In the genomic region with DNA sequence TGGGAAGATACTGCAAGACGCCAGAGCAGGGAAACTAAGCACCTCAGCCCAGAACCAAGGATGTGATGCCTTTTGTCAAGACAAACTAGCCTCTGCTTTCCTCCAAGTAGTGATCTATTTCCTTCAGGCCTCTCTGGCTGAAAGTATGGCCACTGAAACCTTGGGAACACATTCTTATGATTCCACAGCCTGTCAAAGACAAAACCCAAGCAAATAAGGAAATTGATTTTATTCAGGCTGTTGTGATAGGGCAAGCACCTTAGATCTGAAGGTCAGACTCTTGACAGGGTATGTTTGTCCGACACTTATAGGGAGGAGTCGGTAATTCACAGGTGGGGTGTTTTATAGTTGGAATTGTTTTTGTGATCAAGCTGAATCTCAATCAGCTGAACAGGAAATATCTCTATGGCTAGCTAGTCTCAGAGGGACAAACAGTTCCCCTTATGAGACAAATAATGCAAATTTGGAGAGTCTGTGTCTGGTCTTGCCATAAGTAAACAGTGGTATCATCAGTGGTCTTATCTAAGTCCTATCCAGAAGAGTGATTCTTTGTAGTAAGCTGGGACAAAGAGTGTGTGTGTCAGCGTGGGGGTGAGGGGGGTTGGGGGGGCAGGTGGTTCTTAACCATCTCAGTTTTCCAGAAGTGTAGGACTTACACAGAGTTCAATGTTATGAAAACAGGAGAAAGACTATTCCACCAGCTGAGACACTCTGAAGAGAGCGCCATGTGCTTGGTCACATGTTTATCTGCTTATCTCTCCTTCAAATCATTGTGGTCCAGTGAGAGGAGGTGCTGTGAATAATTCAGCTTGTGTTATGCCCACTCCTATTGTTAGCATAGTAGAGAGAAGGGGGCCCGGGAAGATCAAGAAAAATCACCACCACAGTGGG, we compare ENCODE assay signal across 8 cellular contexts. TPM values are rescaled to one million over a fixed set of nuclear protein-coding genes. Genes with fewer than 3 reads are reported as not detected.
A peak's percentile ranks its signal among the peaks of the same experiment; 100 is the strongest.
DNase-seq lines count a peak whose midpoint lies in the region; ATAC-seq and TF ChIP-seq lines count a peak whose summit lies in the region.

No MANE protein-coding gene starts in this region.

- POLR2A ChIA-PET in RWPE1 (lab: Yijun Ruan, JAX; ENCODE audit: low non-redundant PET), result no interaction called here

- no peak overlapping the region for H3K9ac ChIP-seq in Loucy (ENCODE audit: low read depth, low read length, poor library complexity, severe bottlenecking)

- DNase-seq in AG20443 (ENCODE audit: low spot score) (peak; percentile 11), erythroblast (lab: John Stamatoyannopoulos, UW) (peak; percentile 30 to 47), NCI-H2171 treated with DMSO at 0.1 percent for 48 hours (lab: John Stamatoyannopoulos, UW) (no peak), H4 (ENCODE audit: low spot score) (no peak), RWPE1 (ENCODE audit: low spot score) (no peak), GOT3 (lab: John Stamatoyannopoulos, UW) (no peak)

- H3K4me3 ChIP-seq in Loucy (ENCODE audit: low read length, poor library complexity, severe bottlenecking), result no peak overlapping the region

- no peaks in the 10 kb centered on the region for H3K27me3 ChIP-seq in Loucy (ENCODE audit: insufficient read depth, low read length, poor library complexity, severe bottlenecking)

- H4K20me1 ChIP-seq in Loucy (ENCODE audit: insufficient read depth, low read length, poor library complexity, severe bottlenecking), result no peaks in the 10 kb centered on the region

- no peak overlapping the region for H3K27ac ChIP-seq in RWPE1

- no peaks in the 10 kb centered on the region for H3K9me2 ChIP-seq in Loucy (replicated peaks; ENCODE audit: low read depth, low read length)

- no peaks in the 10 kb centered on the region for H3K79me2 ChIP-seq in Loucy (ENCODE audit: insufficient read depth, low read length)

- CTCF ChIA-PET in RWPE1 (lab: Yijun Ruan, JAX), result no interaction called here

- peak overlapping the region; percentile 65 for H2AFZ ChIP-seq in Loucy (ENCODE audit: low read length)

- TF ChIP-seq CTCF in Loucy (conservative IDR thresholded peaks at IDR 0.05; ENCODE audit: low read length), result no peak
- TF ChIP-seq CTCF in RWPE1 (conservative IDR thresholded peaks at IDR 0.05; ENCODE audit: low read depth), result no peak

- no peaks in the 10 kb centered on the region for H3K9me3 ChIP-seq in Loucy (ENCODE audit: insufficient read depth, low read depth, low read length)

- no peaks in the 10 kb centered on the region for H3F3A ChIP-seq in Loucy (ENCODE audit: low read depth)

- H3K4me1 ChIP-seq in Loucy (ENCODE audit: insufficient read depth, low read length, poor library complexity, severe bottlenecking), result peaks cover 5% of the 10 kb centered on the region

- peak; percentile 63 for ATAC-seq in GM19035 (IDR thresholded peaks at IDR 0.05; ENCODE audit: unreplicated experiment)

- peak overlapping the region; percentile 8 for H3K4me2 ChIP-seq in Loucy (ENCODE audit: low read depth, low read length, poor library complexity, severe bottlenecking)

- no peak for TF ChIP-seq POLR2A in erythroblast (IDR thresholded peaks at IDR 0.05; ENCODE audit: low read length)

- H3K36me3 ChIP-seq in Loucy (ENCODE audit: insufficient read depth, low read length), result no peaks in the 10 kb centered on the region

RNA-seq across cellular contexts. Expression of a gene that starts 6.7 kb away (rescaled TPM):
- 35.6 and 68.6 TPM in 2 replicates for total RNA-seq in H4 (2014; rRNA removed; shearing (Covaris generic))

RNA-seq across cellular contexts. Expression of a gene that starts 18.7 kb away (rescaled TPM):
- 190 and 227 TPM in 2 replicates for total RNA-seq in H4 (2014; rRNA removed; shearing (Covaris generic))

Comparison
In these comparisons a context has a peak if more than half of its experiments do, and no peak if none do; other contexts are left out.
1. DNase-seq: peak in AG20443 (single experiment) and erythroblast (2 of 2); none in NCI-H2171 treated with DMSO at 0.1 percent for 48 hours (single experiment), H4 (single experiment), RWPE1 (single experiment) and GOT3 (single experiment).